In genomic region chr17:70795620-70796019, GRCh38 we compare ENCODE assay signal across 11 cellular contexts.
"Had no signal": no experiment of that assay in that cellular context is flagged by ENCODE, and none has a peak within 500 bp of the region (broad histone marks: within the 10 kb centered on the region; RNA-seq: fewer than 3 reads in every experiment).

No MANE protein-coding gene starts in this region.

- H3K4me2 ChIP-seq: GM23338 had no signal

- H3K9me3 ChIP-seq: HAP-1 had no signal

- H3K4me3 Mint-ChIP-seq: GM23338, H9, HFFc6 had no signal

- H3K9ac ChIP-seq: GM23248 had no signal

- H3K9me3 Mint-ChIP-seq: GM23338 had no signal

- ATAC-seq: GM23338, HCT116 had no signal

- H3K4me3 ChIP-seq: GM23248, GM23338, HAP-1 had no signal

- H3K36me3 ChIP-seq: HAP-1 had no signal

- FAIRE-seq: H1, H54 had no signal

- H3K27ac ChIP-seq: GM23248 had no signal

- H3K27ac Mint-ChIP-seq: GM23338, H9, HFFc6 had no signal

- H3K4me1 ChIP-seq: HAP-1 had no signal

- DNase-seq: GM23248, GOT3, H7, H9, HCEC 1CT, HFFc6 had no signal

- H2AFZ ChIP-seq: GM23248, GM23338 had no signal
